ENCODE assay signal across 8 cellular contexts in genomic region chr18:57802869-57803118, GRCh38. TPM values are rescaled to one million over a fixed set of nuclear protein-coding genes. Genes with fewer than 3 reads are reported as not detected.
DNase-seq lines count a peak whose midpoint lies in the region; ATAC-seq and TF ChIP-seq lines count a peak whose summit lies in the region.

No MANE protein-coding gene starts in this region.

- H3K4me2 ChIP-seq in neural cell (ENCODE audit: low read length), result peak overlapping the region; percentile 82

- no peaks in the 10 kb centered on the region for H3F3A ChIP-seq in neural cell (ENCODE audit: insufficient read depth, low read length, poor library complexity, severe bottlenecking)

- H2AFZ ChIP-seq in neural cell (ENCODE audit: low read depth, low read length), result no peak overlapping the region

- no peak for TF ChIP-seq EP300 in neural cell (conservative IDR thresholded peaks at IDR 0.05; ENCODE audit: poor library complexity, severe bottlenecking)

- intact Hi-C loops in dorsolateral prefrontal cortex (cut with DNase I), result no loop called here

- no peak for TF ChIP-seq RAD21 in neural cell (conservative IDR thresholded peaks at IDR 0.05)

- no peaks in the 10 kb centered on the region for H4K20me1 ChIP-seq in neural cell (ENCODE audit: insufficient read depth)

- peak overlapping the region in 30 of 59 donors; percentile 1 to 81 (median 63) for H3K27ac ChIP-seq in dorsolateral prefrontal cortex
- H3K27ac ChIP-seq in neural cell (ENCODE audit: low read length), result no peak overlapping the region

- TF ChIP-seq CTCF in AG10803 (conservative IDR thresholded peaks at IDR 0.05; ENCODE audit: low read length), result no peak
- no peak for TF ChIP-seq CTCF in dorsolateral prefrontal cortex (IDR thresholded peaks at IDR 0.05 in 54 of 56, conservative IDR thresholded peaks at IDR 0.05 in 2 of 56; ENCODE audit: low read depth in 1 of 56, partially characterized antibody in 56 of 56)
- no peak for TF ChIP-seq CTCF in neural cell (IDR thresholded peaks at IDR 0.05; ENCODE audit: poor library complexity, severe bottlenecking)

- peaks cover 0 to 61% (median 24%) of the 10 kb centered on the region in 45 donors for H3K27me3 ChIP-seq in dorsolateral prefrontal cortex
- peaks cover 63% of the 10 kb centered on the region for H3K27me3 ChIP-seq in neural cell (ENCODE audit: insufficient read depth, low read depth, low read length)

- H3K9me3 ChIP-seq in neural cell (ENCODE audit: low read length), result no peaks in the 10 kb centered on the region

- H3K79me2 ChIP-seq in neural cell (replicated peaks; ENCODE audit: insufficient read depth, low read length), result no peaks in the 10 kb centered on the region

- peak overlapping the region; percentile 97 for H3K4me3 ChIP-seq in AG10803 (ENCODE audit: low read length)
- H3K4me3 ChIP-seq in dorsolateral prefrontal cortex, result peak overlapping the region; percentile 34 to 77 (median 63)
- peak overlapping the region; percentile 75 for H3K4me3 ChIP-seq in neural cell (ENCODE audit: low read length)

- H3K9ac ChIP-seq in neural cell (ENCODE audit: low read length), result peak overlapping the region; percentile 26

- no peaks in the 10 kb centered on the region for H3K36me3 ChIP-seq in neural cell (ENCODE audit: insufficient read depth, low read length)

- no peaks in the 10 kb centered on the region for H3K9me2 ChIP-seq in neural cell (ENCODE audit: insufficient read depth, low read length)

- DNase-seq in AG10803 (ENCODE audit: low read depth), result no peak
- no peak for DNase-seq in dorsolateral prefrontal cortex
- no peak for DNase-seq in stimulated activated naive CD4-positive, alpha-beta T cell treated with Interleukin-2 at 50 U/mL for 16 hours (lab: John Stamatoyannopoulos, UW)
- no peak for DNase-seq in putamen (ENCODE audit: low spot score)
- DNase-seq in SW480 (ENCODE audit: low spot score), result no peak
- DNase-seq in MV-4-11 (lab: John Stamatoyannopoulos, UW), result no peak

- ATAC-seq in HG03045 (IDR thresholded peaks at IDR 0.05; ENCODE audit: unreplicated experiment), result peak; percentile 39

TF ChIP-seq in neural cell, 6 proteins besides CTCF, POLR2A, EP300 and RAD21:
- TF ChIP-seq EZH2 (IDR thresholded peaks at IDR 0.05; ENCODE audit: borderline replicate concordance, insufficient read depth, low read length, poor library complexity, severe bottlenecking) (no peak), REST (IDR thresholded peaks at IDR 0.05; ENCODE audit: borderline replicate concordance) (no peak), MXI1 (conservative IDR thresholded peaks at IDR 0.05; ENCODE audit: poor library complexity, severe bottlenecking) (no peak), SMC3 (conservative IDR thresholded peaks at IDR 0.05; ENCODE audit: poor library complexity) (no peak), POLR2AphosphoS5 (IDR thresholded peaks at IDR 0.05) (no peak), TAF1 (IDR thresholded peaks at IDR 0.05; ENCODE audit: low read depth) (no peak)
TF ChIP-seq in neural cell: peak in this region for 0.

RNA-seq across cellular contexts. Expression of gene ATP8B1, which starts 0.3 kb away (rescaled TPM):
- 10 to 100 TPM in 48 of 120 experiments, 1 to 10 TPM in 72; 4.6 to 17.5 (median 9.2) TPM for total RNA-seq in dorsolateral prefrontal cortex
- not detected in 2 replicates for polyA plus RNA-seq in neural cell
- polyA minus RNA-seq in neural cell, result not detected in 2 replicates
